In the genomic region with DNA sequence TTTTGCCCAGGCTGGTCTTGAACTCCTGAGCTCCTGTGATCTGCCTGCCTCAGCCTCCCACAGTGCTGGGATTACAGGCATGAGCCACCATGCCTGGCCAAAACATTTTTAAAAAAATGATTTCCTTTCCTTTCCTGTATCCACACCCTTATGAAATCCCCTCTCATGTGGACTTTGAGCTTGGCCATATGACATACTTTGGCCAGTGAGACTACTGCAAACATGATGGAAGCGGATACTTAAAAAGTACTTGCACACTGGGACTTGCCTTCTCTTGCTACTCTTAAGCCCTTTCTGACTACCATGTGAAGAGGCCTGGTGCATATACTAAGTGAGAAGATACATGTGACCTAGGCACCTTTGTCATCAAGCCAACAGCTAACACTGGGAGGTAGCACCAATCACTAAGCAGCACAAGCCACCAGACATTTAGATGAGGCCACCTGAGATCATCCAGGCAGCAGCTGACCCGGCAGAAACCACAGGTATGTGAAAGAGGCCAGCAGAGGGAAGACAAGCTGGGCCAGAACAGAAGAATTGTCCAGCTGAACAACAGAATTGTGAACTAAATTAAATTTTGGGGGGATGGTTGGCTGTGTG, we compare ENCODE assay signal across 21 cellular contexts.
DNase-seq lines count a peak whose midpoint lies in the region; ATAC-seq and TF ChIP-seq lines count a peak whose summit lies in the region.
"Had no signal": no experiment of that assay in that cellular context is flagged by ENCODE, and none has a peak within 500 bp of the region (broad histone marks: within the 10 kb centered on the region; RNA-seq: fewer than 3 reads in every experiment).

No MANE protein-coding gene starts in this region.

- peak overlapping the region; percentile 26; the same call in 1 of the 2 replicates for H3K27ac ChIP-seq in C4-2B
- peak overlapping the region; percentile 19; the same call in 1 of the 2 replicates for H3K27ac ChIP-seq in SJCRH30
- H3K27ac ChIP-seq: stomach had no signal

- no peak for ATAC-seq in HG03039 (IDR thresholded peaks at IDR 0.05; ENCODE audit: unreplicated experiment)
- ATAC-seq: right cardiac atrium, Right ventricle myocardium inferior, WTC11 had no signal

- H3K27me3 Mint-ChIP-seq in CD14-positive monocyte (ENCODE audit: low read depth in 3 of 3), result peaks cover 0 to 6% (median 1%) of the 10 kb centered on the region in 3 donors

- DNase-seq in HuH-7 (ENCODE audit: low spot score) (peak; percentile 44), SJCRH30 (peak; percentile 29 to 32), kidney tubule cell (ENCODE audit: low spot score) (peak; percentile 77), SKM-1 (lab: John Stamatoyannopoulos, UW; ENCODE audit: unreplicated experiment) (no peak), CD14-positive monocyte (ENCODE audit: low spot score) (no peak)
- no peak for DNase-seq in activated CD4-positive, CD25-positive, alpha-beta regulatory T cell treated with anti-CD3 and anti-CD28 coated beads, Interleukin-2, amount 50 U/mL, for 72 hours
- DNase-seq: ACHN; activated CD8-positive, alpha-beta memory T cell treated with anti-CD3 and anti-CD28 coated beads for 24 hours; caudate nucleus; effector CD8-positive, alpha-beta T cell; GF-D8; kidney glomerular epithelial cell; NCI-H345; nucleus accumbens; right cardiac atrium; stimulated activated CD4-positive, alpha-beta T cell treated with anti-CD3 and anti-CD28 coated beads, Interleukin-1b, Interleukin-23, amount 100 ng/mL, for 48 hours; stomach had no signal

- no peaks in the 10 kb centered on the region for H3K9me3 ChIP-seq in SJCRH30 (replicated peaks)
- H3K9me3 ChIP-seq: stomach had no signal

- intact Hi-C loops in CD14-positive monocyte (cut with micrococcal nuclease), result no loop called here

- peaks cover 5% of the 10 kb centered on the region; the same call in 1 of the 2 replicates for H3K36me3 ChIP-seq in SJCRH30
- H3K36me3 ChIP-seq: stomach had no signal

- no peaks in the 10 kb centered on the region for H3K4me1 Mint-ChIP-seq in CD14-positive monocyte

- no peaks in the 10 kb centered on the region for H3K27me3 ChIP-seq in SJCRH30
- H3K27me3 ChIP-seq: stomach had no signal

- no peak overlapping the region for H3K4me3 ChIP-seq in SJCRH30
- H3K4me3 ChIP-seq: stomach had no signal

- no peak overlapping the region for H3K27ac Mint-ChIP-seq in CD14-positive monocyte
- H3K27ac Mint-ChIP-seq: WTC11 had no signal

- H3K4me1 ChIP-seq in SJCRH30, result peaks cover 12% of the 10 kb centered on the region

- H3K36me3 Mint-ChIP-seq in CD14-positive monocyte, result no peaks in the 10 kb centered on the region

- peaks cover 0 to 4% (median 1%) of the 10 kb centered on the region in 7 donors for H3K9me3 Mint-ChIP-seq in CD14-positive monocyte

- TF ChIP-seq CTCF in C4-2B (conservative IDR thresholded peaks at IDR 0.05) (no peak), CD14-positive monocyte (IDR thresholded peaks at IDR 0.05) (no peak)

- no peak overlapping the region for H3K4me3 Mint-ChIP-seq in CD14-positive monocyte
- H3K4me3 Mint-ChIP-seq: WTC11 had no signal

Comparison
In these comparisons a context has a peak if more than half of its experiments do, and no peak if none do; other contexts are left out.
1. DNase-seq: peak in HuH-7 (single experiment), SJCRH30 (2 of 2) and kidney tubule cell (single experiment); none in activated CD4-positive, CD25-positive, alpha-beta regulatory T cell treated with anti-CD3 and anti-CD28 coated beads, Interleukin-2, amount 50 U/mL, for 72 hours (single experiment), SKM-1 (single experiment) and CD14-positive monocyte (single experiment).